8 cellular contexts compared by ENCODE assay signal in genomic region chr1:28247603-28248272, GRCh38. TPM values are rescaled to one million over a fixed set of nuclear protein-coding genes. Genes with fewer than 3 reads are reported as not detected.
DNase-seq lines count a peak whose midpoint lies in the region; ATAC-seq and TF ChIP-seq lines count a peak whose summit lies in the region.

No MANE protein-coding gene starts in this region.

- H3K27ac Mint-ChIP-seq in progenitor cell of endocrine pancreas = peak overlapping the region; percentile 98

- no peak for ATAC-seq in GM21737 (IDR thresholded peaks at IDR 0.05; ENCODE audit: unreplicated experiment)

- peaks cover 39% of the 10 kb centered on the region for H3K4me1 Mint-ChIP-seq in progenitor cell of endocrine pancreas (ENCODE audit: low read depth)

- H3K27me3 ChIP-seq in GM06990 (replicated peaks; ENCODE audit: control insufficient read depth, insufficient read depth, low read length) = no peaks in the 10 kb centered on the region

- H3K9me3 Mint-ChIP-seq in progenitor cell of endocrine pancreas (ENCODE audit: low read depth) = no peaks in the 10 kb centered on the region

- H3K36me3 Mint-ChIP-seq in progenitor cell of endocrine pancreas (ENCODE audit: insufficient read depth) = no peaks in the 10 kb centered on the region

- H3K36me3 ChIP-seq in GM06990 (ENCODE audit: control insufficient read depth, insufficient read depth, low read length) = no peaks in the 10 kb centered on the region

- DNase-seq in GM06990 (ENCODE audit: extremely low read depth, insufficient read length) (no peak), RWPE1 (ENCODE audit: low spot score) (no peak), epithelial cell of prostate (ENCODE audit: low read depth, low spot score) (no peak), progenitor cell of endocrine pancreas (ENCODE audit: low spot score, unreplicated experiment) (no peak), NCI-H1105 treated with DMSO at 0.1 percent for 48 hours (lab: John Stamatoyannopoulos, UW) (no peak), ACHN (no peak)
- DNase-seq in activated CD4-positive, CD25-positive, alpha-beta regulatory T cell treated with anti-CD3 and anti-CD28 coated beads, Interleukin-2, amount 50 U/mL, for 72 hours = no peak

- peak overlapping the region; percentile 91 for H3K27ac ChIP-seq in RWPE1
- peak overlapping the region; percentile 99 for H3K27ac ChIP-seq in epithelial cell of prostate

- peak overlapping the region; percentile 49 for H3K4me3 ChIP-seq in GM06990 (replicated peaks; ENCODE audit: low read depth, low read length)

- in situ Hi-C loops in ACHN (cut with HindIII; ENCODE audit: low pct_ligation_motif_present, low pct_unique_long_range_greater_than_20kb, low sequenced_read_pairs) = no loop called here

- no peaks in the 10 kb centered on the region for H3K27me3 Mint-ChIP-seq in progenitor cell of endocrine pancreas

- H3K4me3 Mint-ChIP-seq in progenitor cell of endocrine pancreas (ENCODE audit: low read depth) = peak overlapping the region; percentile 94

- TF ChIP-seq CTCF in GM06990 (IDR thresholded peaks at IDR 0.05; ENCODE audit: insufficient read depth, low read length, poor library complexity, severe bottlenecking) (no peak), RWPE1 (conservative IDR thresholded peaks at IDR 0.05; ENCODE audit: low read depth) (no peak), progenitor cell of endocrine pancreas (IDR thresholded peaks at IDR 0.05; ENCODE audit: unreplicated experiment) (no peak)

- POLR2A ChIA-PET in RWPE1 (lab: Yijun Ruan, JAX; ENCODE audit: low non-redundant PET) = no interaction called here

- CTCF ChIA-PET in RWPE1 (lab: Yijun Ruan, JAX) = interaction anchor here (0.5 to 1.9 kb wide), 10 partner anchors 10 to 161 kb away, joined by 3 to 14 read pairs (median 4); partner anchors contain the start of gene DNAJC8

RNA-seq across cellular contexts. Expression of gene SESN2, which starts 11.6 kb away (rescaled TPM):
- 22.2 and 25.8 TPM in 2 replicates for total RNA-seq in progenitor cell of endocrine pancreas

RNA-seq across cellular contexts. Expression of gene ATP5IF1, which starts 11.8 kb away (rescaled TPM):
- total RNA-seq in progenitor cell of endocrine pancreas = 130 and 152 TPM in 2 replicates

RNA-seq across cellular contexts. Expression of gene DNAJC8, which starts 14.9 kb away (rescaled TPM):
- total RNA-seq in progenitor cell of endocrine pancreas = 87.1 and 90.3 TPM in 2 replicates
